In genomic region chr14:74954232-74954946, GRCh38 we compare ENCODE assay signal across 1 cellular context.
TF ChIP-seq lines count a peak whose summit lies in the region.

No MANE protein-coding gene starts in this region.

TF ChIP-seq in HepG2, 621 proteins besides CTCF, POLR2A, EP300 and RAD21 (continued from another document and continues in another):
- TF ChIP-seq EZH2 (conservative IDR thresholded peaks at IDR 0.05; ENCODE audit: low read depth, low read length), result no peak
- TF ChIP-seq YEATS4 (CRISPR knock-in tag; IDR thresholded peaks at IDR 0.05; ENCODE audit: borderline replicate concordance), result peak; percentile 61; the same call in 1 of the 2 replicates
- no peak for TF ChIP-seq ISX (CRISPR knock-in tag; conservative IDR thresholded peaks at IDR 0.05)
- no peak for TF ChIP-seq POLR2AphosphoS2 (IDR thresholded peaks at IDR 0.05; ENCODE audit: low read depth, low read length)
- TF ChIP-seq SOX13 (IDR thresholded peaks at IDR 0.05), result no peak
- TF ChIP-seq SOX13 (CRISPR knock-in tag; conservative IDR thresholded peaks at IDR 0.05 in 1 of 2, IDR thresholded peaks at IDR 0.05 in 1 of 2), result peak in 1 of 2 experiments; percentile 24; a peak in 1 of 4 replicates
- TF ChIP-seq ZNF776 (CRISPR knock-in tag; IDR thresholded peaks at IDR 0.05), result no peak
- TF ChIP-seq ZNF766 (CRISPR knock-in tag; IDR thresholded peaks at IDR 0.05; ENCODE audit: borderline replicate concordance), result 0 out of 2 replicates have a peak, but pooled peaks have one; percentile 35
- peak; percentile 48; the same call in 1 of the 2 replicates for TF ChIP-seq ZFP91 (CRISPR knock-in tag; IDR thresholded peaks at IDR 0.05; ENCODE audit: borderline replicate concordance)
- no peak for TF ChIP-seq SMARCE1 (IDR thresholded peaks at IDR 0.05; ENCODE audit: borderline replicate concordance)
- TF ChIP-seq REPIN1 (CRISPR knock-in tag; IDR thresholded peaks at IDR 0.05; ENCODE audit: borderline replicate concordance, low read depth), result peak; percentile 37; the same call in 1 of the 2 replicates
- no peak for TF ChIP-seq DBP (CRISPR knock-in tag; IDR thresholded peaks at IDR 0.05; ENCODE audit: not compliant biosample characterization)
- TF ChIP-seq RBFOX2 (IDR thresholded peaks at IDR 0.05; ENCODE audit: low read depth, low read length), result peak; percentile 60; the same call in 1 of the 2 replicates
- TF ChIP-seq FOXM1 (CRISPR knock-in tag; IDR thresholded peaks at IDR 0.05), result no peak
- TF ChIP-seq TAF1 (CRISPR knock-in tag; IDR thresholded peaks at IDR 0.05), result peak; percentile 40
- TF ChIP-seq IRF9 (CRISPR knock-in tag; IDR thresholded peaks at IDR 0.05; ENCODE audit: borderline replicate concordance), result 0 out of 2 replicates have a peak, but pooled peaks have one; percentile 16
- TF ChIP-seq KDM5B (CRISPR knock-in tag; IDR thresholded peaks at IDR 0.05; ENCODE audit: borderline replicate concordance), result peak; percentile 17; the same call in 1 of the 2 replicates
- no peak for TF ChIP-seq U2AF1 (optimal IDR thresholded peaks at IDR 0.05; ENCODE audit: low read depth, low read length)
- no peak for TF ChIP-seq HNRNPLL (IDR thresholded peaks at IDR 0.05; ENCODE audit: low read depth, low read length, poor library complexity, severe bottlenecking)
- TF ChIP-seq TEF (CRISPR knock-in tag; IDR thresholded peaks at IDR 0.05), result no peak
- peak; percentile 32; the same call in 1 of the 2 replicates for TF ChIP-seq ZNF292 (CRISPR knock-in tag; IDR thresholded peaks at IDR 0.05; ENCODE audit: borderline replicate concordance, low read depth)
- peak; percentile 29; the same call in 1 of the 2 replicates for TF ChIP-seq MAX (IDR thresholded peaks at IDR 0.05)
- peak; percentile 77 for TF ChIP-seq AGO1 (IDR thresholded peaks at IDR 0.05; ENCODE audit: low read depth, low read length, poor library complexity, severe bottlenecking)
- peak; percentile 49; the same call in 1 of the 2 replicates for TF ChIP-seq ZNF205 (CRISPR knock-in tag; IDR thresholded peaks at IDR 0.05)
- no peak for TF ChIP-seq KLF12 (CRISPR knock-in tag; IDR thresholded peaks at IDR 0.05; ENCODE audit: borderline replicate concordance)
- peak; percentile 58; the same call in 1 of the 2 replicates for TF ChIP-seq ZNF547 (CRISPR knock-in tag; IDR thresholded peaks at IDR 0.05)
- peak; percentile 23; the same call in 1 of the 2 replicates for TF ChIP-seq TARDBP (CRISPR knock-in tag; IDR thresholded peaks at IDR 0.05)
- TF ChIP-seq GFI1 (CRISPR knock-in tag; IDR thresholded peaks at IDR 0.05; ENCODE audit: borderline replicate concordance), result peak; percentile 34; the same call in 1 of the 2 replicates
- peak; percentile 65; the same call in 1 of the 2 replicates for TF ChIP-seq MYC (CRISPR knock-in tag; IDR thresholded peaks at IDR 0.05; ENCODE audit: borderline replicate concordance)
- no peak for TF ChIP-seq CAMTA2 (CRISPR knock-in tag; IDR thresholded peaks at IDR 0.05; ENCODE audit: borderline replicate concordance)
- no peak for TF ChIP-seq ZBTB14 (CRISPR knock-in tag; IDR thresholded peaks at IDR 0.05)
- no peak for TF ChIP-seq SKI (IDR thresholded peaks at IDR 0.05; ENCODE audit: partially characterized antibody)
- peak; percentile 71 for TF ChIP-seq ZFX (CRISPR knock-in tag; IDR thresholded peaks at IDR 0.05; ENCODE audit: low read depth)
- peak; percentile 38; the same call in 1 of the 2 replicates for TF ChIP-seq ZNF784 (CRISPR knock-in tag; IDR thresholded peaks at IDR 0.05; ENCODE audit: borderline replicate concordance)
- no peak for TF ChIP-seq ZC3H13 (CRISPR knock-in tag; IDR thresholded peaks at IDR 0.05)
- no peak for TF ChIP-seq ZBTB26 (CRISPR knock-in tag; IDR thresholded peaks at IDR 0.05; ENCODE audit: borderline replicate concordance)
- TF ChIP-seq ZNF337 (CRISPR knock-in tag; IDR thresholded peaks at IDR 0.05; ENCODE audit: borderline replicate concordance, low read depth), result no peak
- TF ChIP-seq ZNF484 (CRISPR knock-in tag; IDR thresholded peaks at IDR 0.05; ENCODE audit: borderline replicate concordance, low read depth), result no peak
- 0 out of 2 replicates have a peak, but pooled peaks have one; percentile 22 for TF ChIP-seq ZSCAN20 (CRISPR knock-in tag; IDR thresholded peaks at IDR 0.05; ENCODE audit: borderline replicate concordance)
- TF ChIP-seq ZNF281 (CRISPR knock-in tag; IDR thresholded peaks at IDR 0.05; ENCODE audit: borderline replicate concordance), result peak; percentile 75
- no peak for TF ChIP-seq XBP1 (CRISPR knock-in tag; IDR thresholded peaks at IDR 0.05)
- no peak for TF ChIP-seq ZNF33B (CRISPR knock-in tag; IDR thresholded peaks at IDR 0.05)
- TF ChIP-seq TCF7 (IDR thresholded peaks at IDR 0.05; ENCODE audit: low read depth), result no peak
- no peak; the same call in 1 of the 2 replicates for TF ChIP-seq RXRB (CRISPR knock-in tag; IDR thresholded peaks at IDR 0.05; ENCODE audit: borderline replicate concordance)
- TF ChIP-seq TFDP1 (CRISPR knock-in tag; IDR thresholded peaks at IDR 0.05; ENCODE audit: borderline replicate concordance), result peak; percentile 70; the same call in 1 of the 2 replicates
- peak; percentile 36; the same call in 1 of the 2 replicates for TF ChIP-seq NRL (CRISPR knock-in tag; IDR thresholded peaks at IDR 0.05; ENCODE audit: borderline replicate concordance)
- TF ChIP-seq PRDM10 (CRISPR knock-in tag; IDR thresholded peaks at IDR 0.05; ENCODE audit: low read depth), result peak; percentile 49; the same call in 1 of the 2 replicates
- TF ChIP-seq ZNF883 (CRISPR knock-in tag; IDR thresholded peaks at IDR 0.05; ENCODE audit: not compliant biosample characterization), result peak; percentile 28
- peak; percentile 48; the same call in 1 of the 2 replicates for TF ChIP-seq ZNF441 (CRISPR knock-in tag; IDR thresholded peaks at IDR 0.05; ENCODE audit: borderline replicate concordance)
- peak; percentile 24; the same call in 1 of the 2 replicates for TF ChIP-seq PHF8 (CRISPR knock-in tag; IDR thresholded peaks at IDR 0.05)
- TF ChIP-seq ZNF564 (CRISPR knock-in tag; IDR thresholded peaks at IDR 0.05), result peak; percentile 77
